ENCODE assay signal across 16 cellular contexts in the genomic region with DNA sequence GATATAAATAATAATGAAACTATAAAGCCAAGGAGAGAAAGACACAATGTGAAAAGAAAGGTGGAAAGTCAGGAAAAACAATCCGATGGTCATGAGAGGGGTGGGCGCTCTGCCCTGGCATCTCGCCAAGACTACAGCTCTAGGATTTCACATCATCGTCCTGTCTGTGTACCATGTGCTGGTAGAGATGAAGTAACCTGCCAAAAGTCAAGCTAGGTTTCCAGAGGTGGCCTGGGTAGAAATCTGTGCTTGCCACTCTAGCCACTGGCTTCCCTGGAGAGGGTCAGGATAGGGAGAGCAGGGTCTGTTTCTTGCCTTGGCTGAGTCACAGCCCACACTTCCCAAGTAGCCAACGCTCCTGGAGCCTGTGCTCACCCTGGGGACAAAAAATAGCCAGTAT. TPM values are rescaled to one million over a fixed set of nuclear protein-coding genes. Genes with fewer than 3 reads are reported as not detected.
DNase-seq lines count a peak whose midpoint lies in the region; ATAC-seq and TF ChIP-seq lines count a peak whose summit lies in the region.
"Had no signal": no experiment of that assay in that cellular context is flagged by ENCODE, and none has a peak within 500 bp of the region (broad histone marks: within the 10 kb centered on the region; RNA-seq: fewer than 3 reads in every experiment).

No MANE protein-coding gene starts in this region.

- no peak overlapping the region for H4K91ac ChIP-seq in H9 (ENCODE audit: insufficient read length, low read depth, low read length)

- no peak overlapping the region for H3K56ac ChIP-seq in H9 (ENCODE audit: insufficient read length, low read depth, low read length)

- H4K20me1 ChIP-seq in SK-N-SH (ENCODE audit: insufficient read depth) (no peaks in the 10 kb centered on the region; the same call in 1 of the 2 replicates), H9 (ENCODE audit: control insufficient read depth, insufficient read depth, insufficient read length) (no peaks in the 10 kb centered on the region)

- intact Hi-C loops in left colon (cut with DNase I, micrococcal nuclease) (no loop called here), uterus (cut with DNase I; ENCODE audit: low total_unique reads) (no loop called here)

- no peak overlapping the region for H3K27ac ChIP-seq in SK-N-SH (ENCODE audit: low read depth in 2 of 2, low read length in 1 of 2)
- no peak overlapping the region for H3K27ac ChIP-seq in H9 (ENCODE audit: insufficient read length, low read depth, low read length)
- no peak overlapping the region for H3K27ac ChIP-seq in uterus
- H3K27ac ChIP-seq: BLaER1 had no signal

- H3K4me2 ChIP-seq in SK-N-SH (no peak overlapping the region), H9 (ENCODE audit: insufficient read depth, insufficient read length, low read length) (no peak overlapping the region)
- H3K4me2 ChIP-seq: BLaER1 had no signal

- no peaks in the 10 kb centered on the region for H3K79me1 ChIP-seq in H9 (ENCODE audit: insufficient read depth, low read depth, low read length, poor library complexity, severe bottlenecking)

- H3K14ac ChIP-seq in H9 (ENCODE audit: insufficient read depth, low read length) = no peak overlapping the region

- H3K4me3 Mint-ChIP-seq in H9 (no peak overlapping the region), endothelial cell (ENCODE audit: unreplicated experiment) (no peak overlapping the region), progenitor cell of endocrine pancreas (ENCODE audit: low read depth) (no peak overlapping the region)

- peaks cover 44 to 59% of the 10 kb centered on the region in 2 experiments for H3K36me3 ChIP-seq in SK-N-SH (replicated peaks in 1 of 2; ENCODE audit: control insufficient read depth in 1 of 2, insufficient read depth in 2 of 2, low read length in 1 of 2)
- no peaks in the 10 kb centered on the region for H3K36me3 ChIP-seq in uterus

- ATAC-seq in SK-N-SH treated with all-trans-retinoic acid at 6 μM for 48 hours = no peak
- no peak for ATAC-seq in GM18868 (IDR thresholded peaks at IDR 0.05; ENCODE audit: unreplicated experiment)
- ATAC-seq in left colon = no peak
- ATAC-seq: Panc1 had no signal

- no peak overlapping the region for H3T11ph ChIP-seq in H9 (ENCODE audit: low read length)

- H3K79me2 ChIP-seq in SK-N-SH (ENCODE audit: insufficient read depth) = peaks cover 7% of the 10 kb centered on the region; the same call in 1 of the 2 replicates
- no peaks in the 10 kb centered on the region for H3K79me2 ChIP-seq in H9 (ENCODE audit: insufficient read depth, low read length)

- no peaks in the 10 kb centered on the region for H3K27me3 Mint-ChIP-seq in H9 (ENCODE audit: low read depth)
- peaks cover 8% of the 10 kb centered on the region for H3K27me3 Mint-ChIP-seq in endothelial cell (ENCODE audit: unreplicated experiment)
- H3K27me3 Mint-ChIP-seq in progenitor cell of endocrine pancreas = no peaks in the 10 kb centered on the region
- H3K27me3 Mint-ChIP-seq: CD8-positive, alpha-beta memory T cell had no signal

- H3K9me2 ChIP-seq in SK-N-SH = no peaks in the 10 kb centered on the region

- H3K9me3 ChIP-seq in SK-N-SH (no peaks in the 10 kb centered on the region), H9 (ENCODE audit: control insufficient read depth, low read depth, low read length) (no peaks in the 10 kb centered on the region), uterus (no peaks in the 10 kb centered on the region)
- H3K9me3 ChIP-seq: BLaER1 had no signal

- no peak for TF ChIP-seq RAD21 in SK-N-SH (IDR thresholded peaks at IDR 0.05; ENCODE audit: low read length)

- H3K36me3 Mint-ChIP-seq in H9 (ENCODE audit: insufficient read depth in 1 of 3, low read depth in 3 of 3) (peaks cover 25 to 83% (median 55%) of the 10 kb centered on the region in 3 experiments), endothelial cell (ENCODE audit: low read depth, unreplicated experiment) (peaks cover 51% of the 10 kb centered on the region), progenitor cell of endocrine pancreas (ENCODE audit: insufficient read depth) (peaks cover 45% of the 10 kb centered on the region)

- TF ChIP-seq CTCF in SK-N-SH (IDR thresholded peaks at IDR 0.05) (no peak), H9 (conservative IDR thresholded peaks at IDR 0.05) (no peak), endothelial cell (IDR thresholded peaks at IDR 0.05; ENCODE audit: unreplicated experiment) (no peak), progenitor cell of endocrine pancreas (IDR thresholded peaks at IDR 0.05; ENCODE audit: unreplicated experiment) (no peak), uterus (IDR thresholded peaks at IDR 0.05) (no peak)

- H2AK5ac ChIP-seq in H9 (ENCODE audit: insufficient read length, low read length) = no peak overlapping the region

- TF ChIP-seq POLR2A in uterus (IDR thresholded peaks at IDR 0.05) = no peak

- H2AFZ ChIP-seq in SK-N-SH (ENCODE audit: low read depth) (no peak overlapping the region), H9 (ENCODE audit: low read length) (no peak overlapping the region)

- no peaks in the 10 kb centered on the region for H3K23me2 ChIP-seq in H9 (ENCODE audit: insufficient read length, low read depth, low read length, poor library complexity, severe bottlenecking)

- H2BK20ac ChIP-seq in H9 (ENCODE audit: low read depth, low read length, poor library complexity, severe bottlenecking) = no peak overlapping the region

- CTCF ChIA-PET in SK-N-SH (lab: Yijun Ruan, JAX) = no interaction called here

- H3K9ac ChIP-seq in SK-N-SH = no peak overlapping the region
- H3K9ac ChIP-seq in H9 (ENCODE audit: extremely low read depth, insufficient read length, low read length) = no peak overlapping the region
- H3K9ac ChIP-seq: BLaER1 had no signal

- H3K4ac ChIP-seq in H9 (ENCODE audit: low read depth, low read length) = no peak overlapping the region

- H4K8ac ChIP-seq in H9 (replicated peaks; ENCODE audit: insufficient read length, low read depth, low read length) = no peak overlapping the region

- no peak overlapping the region for H3K23ac ChIP-seq in H9 (ENCODE audit: insufficient read length, low read depth, low read length)

- no peaks in the 10 kb centered on the region for H3K9me3 Mint-ChIP-seq in H9
- no peaks in the 10 kb centered on the region for H3K9me3 Mint-ChIP-seq in endothelial cell (ENCODE audit: unreplicated experiment)
- H3K9me3 Mint-ChIP-seq in progenitor cell of endocrine pancreas (ENCODE audit: low read depth) = no peaks in the 10 kb centered on the region
- H3K9me3 Mint-ChIP-seq: CD8-positive, alpha-beta memory T cell had no signal

- no peak for TF ChIP-seq EP300 in SK-N-SH (IDR thresholded peaks at IDR 0.05; ENCODE audit: borderline replicate concordance in 1 of 2, low read depth in 1 of 2, low read length in 1 of 2)

- WGBS in SK-N-SH (ENCODE audit: low lambda C conversion rate) = 75% methylated on average over 4 of the region's 5 CpGs
- no CpG with 5 or more reads among the region's 5 CpGs for WGBS in H9 (ENCODE audit: extremely low coverage, insufficient read length, low lambda C conversion rate)

- H3K4me1 Mint-ChIP-seq in H9 = no peaks in the 10 kb centered on the region
- no peaks in the 10 kb centered on the region for H3K4me1 Mint-ChIP-seq in endothelial cell (ENCODE audit: unreplicated experiment)
- H3K4me1 Mint-ChIP-seq in progenitor cell of endocrine pancreas (ENCODE audit: low read depth) = peaks cover 8% of the 10 kb centered on the region

- H3K4me1 ChIP-seq in SK-N-SH (ENCODE audit: control insufficient read depth in 1 of 2, insufficient read depth in 2 of 2, low read depth in 1 of 2, low read length in 1 of 2) (peaks cover 0 to 2% of the 10 kb centered on the region in 2 experiments; a peak in 1 of 4 replicates), H9 (ENCODE audit: insufficient read depth, low read length) (no peaks in the 10 kb centered on the region), uterus (no peaks in the 10 kb centered on the region)
- H3K4me1 ChIP-seq: BLaER1 had no signal

- H3K27ac Mint-ChIP-seq in H9 (peak overlapping the region in 1 of 3 experiments; percentile 82; a peak in 1 of 7 replicates), endothelial cell (ENCODE audit: unreplicated experiment) (peak overlapping the region; percentile 30), progenitor cell of endocrine pancreas (peak overlapping the region; percentile 56)

- no peak overlapping the region for H2BK120ac ChIP-seq in H9 (ENCODE audit: low read depth, low read length, poor library complexity, severe bottlenecking)

- POLR2A ChIA-PET in SK-N-SH (lab: Yijun Ruan, JAX) = no interaction called here

- H2BK12ac ChIP-seq in H9 (ENCODE audit: insufficient read length, low read depth, low read length) = no peak overlapping the region

- no peaks in the 10 kb centered on the region for H3F3A ChIP-seq in SK-N-SH (replicated peaks; ENCODE audit: insufficient read depth)

- H3K27me3 ChIP-seq in SK-N-SH (ENCODE audit: insufficient read depth) (no peaks in the 10 kb centered on the region), H9 (ENCODE audit: insufficient read depth, low read length) (no peaks in the 10 kb centered on the region), uterus (no peaks in the 10 kb centered on the region)
- H3K27me3 ChIP-seq: BLaER1 had no signal

- no peak overlapping the region for H3K18ac ChIP-seq in H9 (ENCODE audit: insufficient read length, low read depth, low read length)

- DNase-seq in SK-N-SH (no peak), H9 (peak; percentile 20), endothelial cell (ENCODE audit: low spot score) (no peak), progenitor cell of endocrine pancreas (ENCODE audit: low spot score, unreplicated experiment) (no peak), left colon (no peak), uterus (no peak)
- DNase-seq: 8988T; CD8-positive, alpha-beta memory T cell; MM.1S; NCI-H1105 treated with DMSO at 0.1 percent for 48 hours; NCI-H187; NCI-H774 had no signal

- H3K4me3 ChIP-seq in SK-N-SH (ENCODE audit: low read depth in 2 of 2, low read length in 1 of 2) (no peak overlapping the region), uterus (no peak overlapping the region)
- H3K4me3 ChIP-seq: BLaER1 had no signal

- no peak overlapping the region for H2BK15ac ChIP-seq in H9 (ENCODE audit: low read depth, low read length)

- H2BK5ac ChIP-seq in H9 (ENCODE audit: insufficient read length, low read length) = no peak overlapping the region

- H4K5ac ChIP-seq in H9 (ENCODE audit: insufficient read length, low read depth, low read length) = no peak overlapping the region

TF ChIP-seq in SK-N-SH, 30 proteins besides CTCF, POLR2A, EP300 and RAD21 (continues in another document):
- peak; percentile 28 for TF ChIP-seq NFIC (IDR thresholded peaks at IDR 0.05; ENCODE audit: borderline replicate concordance)
- TF ChIP-seq MXI1 (IDR thresholded peaks at IDR 0.05; ENCODE audit: low read depth, low read length) = no peak

RNA-seq across cellular contexts. Expression of a gene that starts 31.0 kb away (rescaled TPM):
- 129 and 133 TPM in 2 replicates for polyA plus RNA-seq in SK-N-SH (2012; rRNA removed)
- 75.4 and 83.3 TPM in 2 replicates for polyA plus RNA-seq in SK-N-SH (2012; cell fraction: cytosol; rRNA removed)
- polyA plus RNA-seq in SK-N-SH (2012; cell fraction: nucleus; rRNA removed) = 335 and 567 TPM in 2 replicates
- total RNA-seq in H9 (2021) = 211 and 242 TPM in 2 replicates
- 104 TPM for total RNA-seq in endothelial cell (ENCODE audit: unreplicated experiment)
- total RNA-seq in progenitor cell of endocrine pancreas = 212 and 216 TPM in 2 replicates
- 10 to 100 TPM; 71.2 to 98.5 TPM for total RNA-seq in left colon
- 100 to 1,000 TPM in 2 of 4 donors, 10 to 100 TPM in 2; 54.8 to 119 (median 84.8) TPM for total RNA-seq in uterus
